ENCODE assay signal across 9 cellular contexts in the genomic region with DNA sequence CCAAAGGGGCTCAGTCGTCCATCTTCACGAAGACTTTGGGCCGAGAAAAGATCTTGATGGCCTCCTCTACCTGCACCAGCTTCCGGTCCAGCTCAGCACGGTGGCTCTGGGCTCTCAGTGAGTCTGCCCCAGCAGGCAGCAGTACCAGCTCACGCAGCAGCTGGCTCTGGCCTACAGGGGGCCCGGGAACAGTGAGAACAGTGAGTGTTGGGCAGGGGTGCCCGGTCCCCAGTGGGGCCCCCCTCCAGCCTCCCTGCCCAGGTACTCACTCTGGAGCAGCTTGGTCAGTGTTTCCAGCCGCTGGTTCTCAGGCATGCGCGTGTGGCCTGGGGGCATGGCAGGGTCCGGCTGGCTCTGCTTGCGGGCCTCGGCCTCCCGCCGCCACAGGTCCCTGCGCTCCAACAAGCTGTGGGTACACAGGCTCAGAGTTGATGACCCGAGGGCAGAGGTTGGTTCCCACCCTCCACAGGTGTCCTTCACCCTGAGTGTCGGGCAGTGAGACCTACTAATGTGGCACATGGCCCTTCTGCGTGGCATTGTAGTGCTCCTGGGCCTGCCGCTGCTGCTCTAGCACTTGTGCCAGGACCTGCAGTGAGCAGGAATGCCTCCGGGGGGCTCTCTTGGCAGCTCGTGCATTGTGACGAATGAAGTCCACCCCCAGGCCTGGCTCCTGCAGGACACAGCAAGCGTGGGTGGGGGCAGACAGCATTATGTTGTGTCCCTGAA. TPM values are rescaled to one million over a fixed set of nuclear protein-coding genes. Genes with fewer than 3 reads are reported as not detected.
A peak's percentile ranks its signal among the peaks of the same experiment; 100 is the strongest.
DNase-seq lines count a peak whose midpoint lies in the region; ATAC-seq and TF ChIP-seq lines count a peak whose summit lies in the region.
"Had no signal": no experiment of that assay in that cellular context is flagged by ENCODE, and none has a peak within 500 bp of the region (broad histone marks: within the 10 kb centered on the region; RNA-seq: fewer than 3 reads in every experiment).

No MANE protein-coding gene starts in this region.

- H3K4me1 Mint-ChIP-seq in CD14-positive monocyte, result peaks cover 36% of the 10 kb centered on the region
- peaks cover 26% of the 10 kb centered on the region for H3K4me1 Mint-ChIP-seq in WTC11
- peaks cover 16% of the 10 kb centered on the region for H3K4me1 Mint-ChIP-seq in glutamatergic neuron (ENCODE audit: low read depth, unreplicated experiment)

- no peak overlapping the region for H3K27ac Mint-ChIP-seq in CD14-positive monocyte
- H3K27ac Mint-ChIP-seq in WTC11, result no peak overlapping the region
- no peak overlapping the region for H3K27ac Mint-ChIP-seq in glutamatergic neuron (ENCODE audit: unreplicated experiment)

- peaks cover 8 to 10% (median 8%) of the 10 kb centered on the region in 3 donors for H3K27me3 Mint-ChIP-seq in CD14-positive monocyte (ENCODE audit: low read depth in 3 of 3)
- H3K27me3 Mint-ChIP-seq in WTC11 (ENCODE audit: low read depth), result peaks cover 6% of the 10 kb centered on the region
- peaks cover 22% of the 10 kb centered on the region for H3K27me3 Mint-ChIP-seq in glutamatergic neuron (ENCODE audit: unreplicated experiment)

- DNase-seq in CD14-positive monocyte (ENCODE audit: low spot score) (no peak), WTC11 (ENCODE audit: low spot score) (peak; percentile 81), glutamatergic neuron (peak; percentile 76), amniotic stem cell (lab: John Stamatoyannopoulos, UW) (no peak)
- DNase-seq: NCI-H1048 had no signal

- H3K36me3 Mint-ChIP-seq in CD14-positive monocyte, result peaks cover 7 to 11% of the 10 kb centered on the region in 2 donors
- no peaks in the 10 kb centered on the region for H3K36me3 Mint-ChIP-seq in WTC11
- H3K36me3 Mint-ChIP-seq in glutamatergic neuron (ENCODE audit: unreplicated experiment), result no peaks in the 10 kb centered on the region

- intact Hi-C loops in CD14-positive monocyte (cut with micrococcal nuclease), result loop anchor here (10.0 kb wide), 5 partner anchors 139 to 421 kb away; partner anchors contain the start of genes CENPT (in 1 of the 2), NFATC3 (in 1 of the 2), NUTF2 (in 1 of the 2) and RANBP10 (in 1 of the 2)

- TF ChIP-seq CTCF in CD14-positive monocyte (IDR thresholded peaks at IDR 0.05) (peak; percentile 57), GM12875 (IDR thresholded peaks at IDR 0.05; ENCODE audit: borderline replicate concordance, insufficient read depth, low read depth, low read length) (peak; percentile 25; the same call in 1 of the 2 replicates), WTC11 (IDR thresholded peaks at IDR 0.05) (no peak), glutamatergic neuron (IDR thresholded peaks at IDR 0.05; ENCODE audit: partially characterized antibody, unreplicated experiment) (peak; percentile 46)

- H3K9me3 Mint-ChIP-seq in CD14-positive monocyte, result no peaks in the 10 kb centered on the region
- no peaks in the 10 kb centered on the region for H3K9me3 Mint-ChIP-seq in WTC11
- peaks cover 9% of the 10 kb centered on the region for H3K9me3 Mint-ChIP-seq in glutamatergic neuron (ENCODE audit: unreplicated experiment)

- CTCF ChIA-PET in WTC11 (lab: Charles Lee), result interaction anchor here (0.6 to 10.3 kb wide), 39 partner anchors 9 to 421 kb away, joined by 3 to 137 read pairs (median 4); partner anchors contain the start of genes ATP6V0D1, CARMIL2, CTCF and DDX28

- no peak overlapping the region for H3K4me3 ChIP-seq in GM12875 (ENCODE audit: low read depth, low read length)

- ATAC-seq in WTC11 (peak; percentile 1; the same call in 1 of the 2 replicates), esophagus mucosa (no peak), HG03520 (IDR thresholded peaks at IDR 0.05; ENCODE audit: unreplicated experiment) (no peak), GM21737 (IDR thresholded peaks at IDR 0.05; ENCODE audit: unreplicated experiment) (no peak)

- H3K4me3 Mint-ChIP-seq in CD14-positive monocyte (no peak overlapping the region), WTC11 (peak overlapping the region; percentile 43; the same call in 1 of the 2 replicates), glutamatergic neuron (ENCODE audit: unreplicated experiment) (no peak overlapping the region)

- POLR2A ChIA-PET in WTC11 (lab: Charles Lee), result interaction anchor here (0.7 to 1.3 kb wide), 2 partner anchors 100 to 124 kb away, joined by 3 read pairs; no protein-coding TSS in a partner anchor

TF ChIP-seq in WTC11, 78 proteins besides CTCF, POLR2A, EP300 and RAD21:
- TF ChIP-seq, protein P1, sequence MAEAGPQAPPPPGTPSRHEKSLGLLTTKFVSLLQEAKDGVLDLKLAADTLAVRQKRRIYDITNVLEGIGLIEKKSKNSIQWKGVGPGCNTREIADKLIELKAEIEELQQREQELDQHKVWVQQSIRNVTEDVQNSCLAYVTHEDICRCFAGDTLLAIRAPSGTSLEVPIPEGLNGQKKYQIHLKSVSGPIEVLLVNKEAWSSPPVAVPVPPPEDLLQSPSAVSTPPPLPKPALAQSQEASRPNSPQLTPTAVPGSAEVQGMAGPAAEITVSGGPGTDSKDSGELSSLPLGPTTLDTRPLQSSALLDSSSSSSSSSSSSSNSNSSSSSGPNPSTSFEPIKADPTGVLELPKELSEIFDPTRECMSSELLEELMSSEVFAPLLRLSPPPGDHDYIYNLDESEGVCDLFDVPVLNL (CRISPR knock-in tag; IDR thresholded peaks at IDR 0.05; ENCODE audit: borderline replicate concordance, low read depth), result no peak
- TF ChIP-seq ETV6 (CRISPR knock-in tag; IDR thresholded peaks at IDR 0.05) (no peak), HMGXB4 (CRISPR knock-in tag; IDR thresholded peaks at IDR 0.05) (0 out of 2 replicates have a peak, but pooled peaks have one; percentile 4), SOX15 (CRISPR knock-in tag; IDR thresholded peaks at IDR 0.05) (no peak), ESRRA (CRISPR knock-in tag; IDR thresholded peaks at IDR 0.05; ENCODE audit: borderline replicate concordance) (0 out of 2 replicates have a peak, but pooled peaks have one; percentile 25), CREM (CRISPR knock-in tag; IDR thresholded peaks at IDR 0.05) (0 out of 2 replicates have a peak, but pooled peaks have one; percentile 21), MYBL2 (CRISPR knock-in tag; IDR thresholded peaks at IDR 0.05) (no peak)

RNA-seq across cellular contexts. Expression of gene PARD6A, which starts 2.6 kb away (rescaled TPM):
- polyA plus RNA-seq in CD14-positive monocyte, result 1 to 10 TPM; 6.1 to 6.9 TPM
- total RNA-seq in WTC11 (2021) (17.1 to 18.5 TPM (median 17.4 TPM) in 3 replicates), glutamatergic neuron (ENCODE audit: unreplicated experiment) (18.7 TPM), esophagus mucosa (1.8 TPM)

RNA-seq across cellular contexts. Expression of gene ENKD1, which starts 3.2 kb away (rescaled TPM):
- polyA plus RNA-seq in CD14-positive monocyte, result 1 to 10 TPM in 1 of 2 donors, under 1 TPM in 1; 0.92 to 3.2 TPM
- total RNA-seq in WTC11 (2021) (10.3 to 11.9 TPM (median 11.7 TPM) in 3 replicates), glutamatergic neuron (ENCODE audit: unreplicated experiment) (19.0 TPM), esophagus mucosa (3.8 TPM)

RNA-seq across cellular contexts. Expression of gene ACD, which starts 3.3 kb away (rescaled TPM):
- polyA plus RNA-seq in CD14-positive monocyte, result 10 to 100 TPM; 11.8 to 14.9 TPM
- total RNA-seq in WTC11 (2021) (38.1 to 41.3 TPM (median 40.7 TPM) in 3 replicates), glutamatergic neuron (ENCODE audit: unreplicated experiment) (33.3 TPM), esophagus mucosa (7.8 TPM)

RNA-seq across cellular contexts. Expression of gene C16orf86, which starts 3.3 kb away (rescaled TPM):
- 1 to 10 TPM; 4.1 to 4.6 TPM for polyA plus RNA-seq in CD14-positive monocyte
- total RNA-seq in WTC11 (2021), result 4.1 to 5.4 TPM (median 4.9 TPM) in 3 replicates
- total RNA-seq in glutamatergic neuron (ENCODE audit: unreplicated experiment), result 3.4 TPM
- 0.84 TPM for total RNA-seq in esophagus mucosa

RNA-seq across cellular contexts. Expression of gene CARMIL2, which starts 18.4 kb away (rescaled TPM):
- under 1 TPM in 1 of 2 donors, not detected in 1; 0.30 TPM for polyA plus RNA-seq in CD14-positive monocyte
- 33.3 to 42.3 TPM (median 38.3 TPM) in 3 replicates for total RNA-seq in WTC11 (2021)
- 37.1 TPM for total RNA-seq in glutamatergic neuron (ENCODE audit: unreplicated experiment)
- total RNA-seq in esophagus mucosa, result 2.4 TPM

Comparison
In these comparisons a context has a peak if more than half of its experiments do, and no peak if none do; other contexts are left out.
1. DNase-seq: peak in WTC11 (single experiment) and glutamatergic neuron (single experiment); none in CD14-positive monocyte (single experiment) and amniotic stem cell (single experiment).